9 cellular contexts compared by ENCODE assay signal in the genomic region with DNA sequence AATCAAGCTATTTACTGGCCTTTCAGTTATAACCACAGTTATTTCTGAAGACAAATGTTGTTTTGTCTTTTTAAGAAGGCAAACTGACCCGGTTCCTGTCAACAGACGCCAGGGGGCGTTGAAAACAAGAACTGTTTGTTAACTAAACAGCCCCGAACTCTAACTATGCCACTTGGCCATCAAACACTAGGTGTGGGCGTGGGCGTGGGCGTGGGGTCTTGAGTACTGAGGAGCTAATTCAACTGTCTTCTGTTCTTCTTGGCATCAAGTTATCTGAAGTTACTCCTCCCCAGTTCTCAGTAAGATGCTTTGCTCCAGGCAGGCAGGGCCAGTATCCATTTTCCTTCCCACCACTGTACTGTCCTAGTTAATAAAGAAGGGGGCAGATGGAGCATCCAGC.
DNase-seq lines count a peak whose midpoint lies in the region; ATAC-seq and TF ChIP-seq lines count a peak whose summit lies in the region.
"Had no signal": no experiment of that assay in that cellular context is flagged by ENCODE, and none has a peak within 500 bp of the region (broad histone marks: within the 10 kb centered on the region; RNA-seq: fewer than 3 reads in every experiment).

No MANE protein-coding gene starts in this region.

- H3K4me3 ChIP-seq in LNCaP clone FGC (ENCODE audit: low read depth, low read length), result no peak overlapping the region
- H3K4me3 ChIP-seq in astrocyte of the spinal cord (ENCODE audit: low read depth, low read length), result no peak overlapping the region

- H3K27me3 Mint-ChIP-seq in T-helper 2 cell treated with Interferon-gamma antibody and Interleukin-4, amounts not matched to agents 5 μg/mL and 100 μg/mL, for 36 hours (ENCODE audit: low read depth), result peaks cover 4% of the 10 kb centered on the region
- H3K27me3 Mint-ChIP-seq: activated naive CD8-positive, alpha-beta T cell had no signal

- no peaks in the 10 kb centered on the region for H3K36me3 Mint-ChIP-seq in T-helper 2 cell treated with Interferon-gamma antibody and Interleukin-4, amounts not matched to agents 5 μg/mL and 100 μg/mL, for 36 hours (ENCODE audit: low read depth)
- H3K36me3 Mint-ChIP-seq: activated naive CD8-positive, alpha-beta T cell had no signal

- no peak overlapping the region for H3K4me3 Mint-ChIP-seq in T-helper 2 cell treated with Interferon-gamma antibody and Interleukin-4, amounts not matched to agents 5 μg/mL and 100 μg/mL, for 36 hours
- H3K4me3 Mint-ChIP-seq: activated naive CD8-positive, alpha-beta T cell had no signal

- in situ Hi-C loops in astrocyte of the spinal cord (cut with HindIII; ENCODE audit: low sequenced_read_pairs), result no loop called here

- peak; percentile 51 for DNase-seq in EL
- peak; percentile 22 for DNase-seq in LNCaP clone FGC (ENCODE audit: low read depth)
- peak; percentile 17 for DNase-seq in T-helper 2 cell treated with Interferon-gamma antibody and Interleukin-4, amounts not matched to agents 5 μg/mL and 100 μg/mL, for 36 hours (ENCODE audit: low spot score)
- DNase-seq in astrocyte of the spinal cord (ENCODE audit: low read depth, low spot score), result peak; percentile 19
- peak; percentile 92 for DNase-seq in inferior parietal cortex (ENCODE audit: extremely low spot score)
- peak; percentile 28 for DNase-seq in stimulated activated CD4-positive, alpha-beta T cell treated with anti-CD3 and anti-CD28 coated beads, Interleukin-1b, Interleukin-23, amount 100 ng/mL, for 48 hours
- no peak for DNase-seq in DMS79 (lab: John Stamatoyannopoulos, UW)

- ATAC-seq in GM18858 (IDR thresholded peaks at IDR 0.05; ENCODE audit: unreplicated experiment), result no peak

- TF ChIP-seq CTCF in LNCaP clone FGC (IDR thresholded peaks at IDR 0.05; ENCODE audit: control insufficient read depth, extremely low read depth, insufficient read depth) (peak; percentile 74), astrocyte of the spinal cord (IDR thresholded peaks at IDR 0.05; ENCODE audit: low read depth, low read length) (peak; percentile 43)

- no peaks in the 10 kb centered on the region for H3K4me1 Mint-ChIP-seq in T-helper 2 cell treated with Interferon-gamma antibody and Interleukin-4, amounts not matched to agents 5 μg/mL and 100 μg/mL, for 36 hours (ENCODE audit: low read depth)

- no peak overlapping the region for H3K27ac Mint-ChIP-seq in T-helper 2 cell treated with Interferon-gamma antibody and Interleukin-4, amounts not matched to agents 5 μg/mL and 100 μg/mL, for 36 hours
- H3K27ac Mint-ChIP-seq: activated naive CD8-positive, alpha-beta T cell had no signal

- no peaks in the 10 kb centered on the region for H3K9me3 Mint-ChIP-seq in T-helper 2 cell treated with Interferon-gamma antibody and Interleukin-4, amounts not matched to agents 5 μg/mL and 100 μg/mL, for 36 hours
